29 cellular contexts compared by ENCODE assay signal in genomic region chrX:88940904-88941303, GRCh38.
"Had no signal": no experiment of that assay in that cellular context is flagged by ENCODE, and none has a peak within 500 bp of the region (broad histone marks: within the 10 kb centered on the region; RNA-seq: fewer than 3 reads in every experiment).

No MANE protein-coding gene starts in this region.

- DNase-seq: activated CD4-positive, alpha-beta memory T cell treated with anti-CD3 and anti-CD28 coated beads for 36 hours; activated CD4-positive, alpha-beta T cell treated with anti-CD3 and anti-CD28 coated beads for 36 hours; activated CD4-positive, alpha-beta T cell treated with anti-CD3 and anti-CD28 coated beads, Interleukin-2, amount 10 ng/mL, durations not matched to agents 24 days and 14 days; activated CD4-positive, CD25-positive, alpha-beta regulatory T cell; activated CD4-positive, CD25-positive, alpha-beta regulatory T cell treated with anti-CD3 and anti-CD28 coated beads, Interleukin-2, amount 50 U/mL, for 72 hours; activated CD8-positive, alpha-beta memory T cell treated with anti-CD3 and anti-CD28 coated beads, Interleukin-2, amount 10 ng/mL, durations not matched to agents 7 days and 5 days; activated CD8-positive, alpha-beta memory T cell treated with anti-CD3 and anti-CD28 coated beads, Interleukin-2, amount 50 U/mL, for 4 hours; activated CD8-positive, alpha-beta T cell treated with anti-CD3 and anti-CD28 coated beads, Interleukin-2, amount 10 ng/mL, durations not matched to agents 7 days and 5 days; activated effector memory CD4-positive, alpha-beta T cell treated with anti-CD3 and anti-CD28 coated beads, Interleukin-2, amount 50 U/mL, for 16 hours; activated naive CD4-positive, alpha-beta T cell treated with anti-CD3 and anti-CD28 coated beads for 36 hours; activated naive CD8-positive, alpha-beta T cell treated with anti-CD3 and anti-CD28 coated beads for 36 hours; activated naive CD8-positive, alpha-beta T cell treated with anti-CD3 and anti-CD28 coated beads, Interleukin-2, amount 50 U/mL, for 24 hours; activated T-cell treated with anti-CD3 and anti-CD28 coated beads, Interleukin-2, amount 50 U/mL, for 1 hour; activated T-cell treated with anti-CD3 and anti-CD28 coated beads, Interleukin-2, amount 50 U/mL, for 48 hours; adrenal gland; amygdala; aorta; body of pancreas; caudate nucleus; cortex of kidney; dermis blood vessel endothelial cell; effector memory CD4-positive, alpha-beta T cell; endodermal cell; foreskin fibroblast; head of caudate nucleus; T-helper 2 cell had no signal

- H3K4me3 ChIP-seq: adrenal gland, body of pancreas had no signal

- FAIRE-seq: colon, frontal cortex had no signal

- ATAC-seq: activated CD4-positive, alpha-beta T cell treated with anti-CD3 and anti-CD28 coated beads for 36 hours; activated CD8-positive, alpha-beta memory T cell treated with anti-CD3 and anti-CD28 coated beads, Interleukin-2, amount 10 ng/mL, durations not matched to agents 7 days and 5 days; activated CD8-positive, alpha-beta T cell treated with anti-CD3 and anti-CD28 coated beads, Interleukin-2, amount 10 ng/mL, durations not matched to agents 7 days and 5 days; activated naive CD8-positive, alpha-beta T cell treated with anti-CD3 and anti-CD28 coated beads, Interleukin-2, amount 50 U/mL, for 24 hours; body of pancreas; esophagus mucosa had no signal

- H3K4me1 ChIP-seq: adrenal gland, body of pancreas had no signal

- H3K27me3 ChIP-seq: adrenal gland, body of pancreas had no signal

- H3K36me3 ChIP-seq: adrenal gland had no signal

- H3K27ac ChIP-seq: adrenal gland, body of pancreas had no signal

- H3K9me3 ChIP-seq: adrenal gland, body of pancreas had no signal
